ENCODE assay signal across 23 cellular contexts in the genomic region with DNA sequence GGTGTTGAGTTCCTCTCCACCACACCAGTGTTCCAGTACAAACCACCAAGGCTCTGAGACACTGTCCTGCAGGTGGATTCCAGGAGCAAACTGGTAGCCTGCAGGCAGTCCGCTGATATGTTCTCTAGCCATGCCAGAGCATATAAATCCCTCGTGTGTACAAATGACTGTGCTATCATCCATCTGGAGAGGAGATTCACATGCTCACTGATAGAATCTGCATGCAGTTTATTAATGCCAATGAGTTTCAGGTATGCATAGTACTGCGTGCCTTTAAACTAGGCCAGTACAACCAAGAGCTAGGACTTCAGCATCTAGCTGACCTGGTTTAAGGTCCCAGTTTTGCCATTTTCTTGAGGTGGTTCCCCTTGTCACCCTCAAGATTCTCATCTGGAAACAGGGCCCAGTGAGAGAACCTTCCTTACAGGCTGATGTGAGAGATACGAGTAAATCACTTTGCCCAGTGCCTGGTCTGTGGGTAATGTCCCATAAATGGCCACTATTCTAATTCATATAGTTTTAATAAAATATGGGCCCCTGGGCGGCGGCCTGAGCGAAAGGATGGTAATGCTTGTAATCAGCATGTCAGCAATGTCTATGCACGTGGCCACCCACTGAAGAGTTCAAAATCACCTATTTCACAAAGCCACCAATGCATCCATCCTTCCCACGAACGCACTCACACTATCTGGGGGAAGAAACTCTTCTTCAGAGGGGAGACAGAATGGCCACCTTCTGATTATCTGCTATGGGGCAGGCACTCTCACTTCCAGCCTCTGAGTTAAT.
DNase-seq lines count a peak whose midpoint lies in the region; ATAC-seq, FAIRE-seq and TF ChIP-seq lines count a peak whose summit lies in the region.
"Had no signal": no experiment of that assay in that cellular context is flagged by ENCODE, and none has a peak within 500 bp of the region (broad histone marks: within the 10 kb centered on the region; RNA-seq: fewer than 3 reads in every experiment).

No MANE protein-coding gene starts in this region.

- in situ Hi-C loops in HepG2 (cut with HindIII; ENCODE audit: extremely low pct_ligation_motif_present, low pct_unique_long_range_greater_than_20kb), result no loop called here

- CTCF ChIA-PET in HepG2 (lab: Yijun Ruan, JAX; ENCODE audit: low intra/inter-chr PET ratio, low total read pairs), result no interaction called here

- H3K4me3 ChIP-seq in HepG2 (replicated peaks in 1 of 3; ENCODE audit: insufficient read depth in 1 of 3, low read depth in 2 of 3, low read length in 3 of 3), result no peak overlapping the region
- H3K4me3 ChIP-seq in right lobe of liver, result no peak overlapping the region
- no peak overlapping the region for H3K4me3 ChIP-seq in hepatocyte
- no peak overlapping the region for H3K4me3 ChIP-seq in prostate gland
- no peak overlapping the region for H3K4me3 ChIP-seq in vagina
- H3K4me3 ChIP-seq: BLaER1, GM12878, HAP-1 had no signal

- no peaks in the 10 kb centered on the region for H3K36me3 Mint-ChIP-seq in activated CD4-positive, alpha-beta T cell treated with anti-CD3 and anti-CD28 coated beads, Interleukin-2, amount 10 ng/mL, durations not matched to agents 24 days and 14 days (ENCODE audit: low read depth)
- H3K36me3 Mint-ChIP-seq: CD4-positive, CD25-positive, alpha-beta regulatory T cell; CD8-positive, alpha-beta T cell had no signal

- H3K36me3 ChIP-seq in HepG2 (replicated peaks in 1 of 2; ENCODE audit: control insufficient read depth in 1 of 2, insufficient read depth in 2 of 2, low read length in 2 of 2) (no peaks in the 10 kb centered on the region), right lobe of liver (no peaks in the 10 kb centered on the region), hepatocyte (replicated peaks; ENCODE audit: insufficient read depth, low read depth) (no peaks in the 10 kb centered on the region), prostate gland (no peaks in the 10 kb centered on the region), vagina (no peaks in the 10 kb centered on the region)
- H3K36me3 ChIP-seq: BLaER1, HAP-1 had no signal

- POLR2A ChIA-PET in HepG2 (lab: Yijun Ruan, JAX), result no interaction called here

- H3K79me2 ChIP-seq in HepG2 (ENCODE audit: insufficient read depth, low read length) (no peaks in the 10 kb centered on the region), hepatocyte (no peaks in the 10 kb centered on the region)

- H3K27ac Mint-ChIP-seq in activated CD4-positive, alpha-beta T cell treated with anti-CD3 and anti-CD28 coated beads, Interleukin-2, amount 10 ng/mL, durations not matched to agents 24 days and 14 days, result no peak overlapping the region
- H3K27ac Mint-ChIP-seq: B cell; CD4-positive, CD25-positive, alpha-beta regulatory T cell; CD8-positive, alpha-beta T cell had no signal

- no peak for TF ChIP-seq POLR2A in HepG2 (IDR thresholded peaks at IDR 0.05; ENCODE audit: insufficient read depth in 1 of 2, low read depth in 2 of 2, low read length in 2 of 2)
- no peak for TF ChIP-seq POLR2A in right lobe of liver (IDR thresholded peaks at IDR 0.05)
- no peak for TF ChIP-seq POLR2A in prostate gland (IDR thresholded peaks at IDR 0.05)
- no peak for TF ChIP-seq POLR2A in vagina (IDR thresholded peaks at IDR 0.05)

- FAIRE-seq in HepG2 (lab: Jason Lieb, UNC), result no peak
- FAIRE-seq: GM12878, GM19239, H54 had no signal

- H3K4me2 ChIP-seq in HepG2 (ENCODE audit: low read depth, low read length) (no peak overlapping the region), hepatocyte (no peak overlapping the region)
- H3K4me2 ChIP-seq: BLaER1 had no signal

- DNase-seq in HepG2 (ENCODE audit: low spot score) (no peak), right lobe of liver (no peak), hepatocyte (ENCODE audit: low spot score) (no peak), prostate gland (ENCODE audit: low spot score) (peak; percentile 27), vagina (ENCODE audit: extremely low spot score in 2 of 2) (no peak)
- DNase-seq in activated CD4-positive, alpha-beta T cell treated with anti-CD3 and anti-CD28 coated beads, Interleukin-2, amount 10 ng/mL, durations not matched to agents 24 days and 14 days, result no peak
- no peak for DNase-seq in stimulated activated CD4-positive, alpha-beta T cell treated with anti-CD3 and anti-CD28 coated beads, Interleukin-12 subunit alpha, Interleukin-12 subunit beta, amount 100 ng/mL, for 4 hours
- DNase-seq: Caco-2; CD4-positive, CD25-positive, alpha-beta regulatory T cell; CD8-positive, alpha-beta T cell; DMS153; DMS79; EL; GDM1; GOT3 had no signal

- ATAC-seq in HepG2, result no peak
- no peak for ATAC-seq in right lobe of liver
- ATAC-seq in HG02588 (IDR thresholded peaks at IDR 0.05; ENCODE audit: unreplicated experiment), result no peak
- ATAC-seq: CD8-positive, alpha-beta T cell; GM12878 had no signal

- H3K27me3 ChIP-seq in HepG2 (ENCODE audit: control insufficient read depth in 1 of 2, insufficient read depth in 2 of 2, low read length in 2 of 2) (peaks cover 2 to 35% of the 10 kb centered on the region in 2 experiments; a peak in 4 of 5 replicates), right lobe of liver (no peaks in the 10 kb centered on the region), hepatocyte (no peaks in the 10 kb centered on the region), prostate gland (replicated peaks; ENCODE audit: insufficient read depth) (no peaks in the 10 kb centered on the region), vagina (no peaks in the 10 kb centered on the region)
- H3K27me3 ChIP-seq: BLaER1 had no signal

- H3K9me3 Mint-ChIP-seq in activated CD4-positive, alpha-beta T cell treated with anti-CD3 and anti-CD28 coated beads, Interleukin-2, amount 10 ng/mL, durations not matched to agents 24 days and 14 days, result no peaks in the 10 kb centered on the region
- H3K9me3 Mint-ChIP-seq: CD4-positive, CD25-positive, alpha-beta regulatory T cell; CD8-positive, alpha-beta T cell had no signal

- no peak overlapping the region for H3K4me3 Mint-ChIP-seq in activated CD4-positive, alpha-beta T cell treated with anti-CD3 and anti-CD28 coated beads, Interleukin-2, amount 10 ng/mL, durations not matched to agents 24 days and 14 days
- H3K4me3 Mint-ChIP-seq: B cell; CD4-positive, CD25-positive, alpha-beta regulatory T cell; CD8-positive, alpha-beta T cell had no signal

- WGBS in HepG2 (ENCODE audit: low lambda C conversion rate), result 31% methylated on average over 10 of the region's 10 CpGs
- 53% methylated on average over 3 of the region's 10 CpGs for WGBS in right lobe of liver (ENCODE audit: insufficient coverage, low coverage, low lambda C conversion rate, missing lambda C conversion rate)
- 92% methylated on average over 10 of the region's 10 CpGs for WGBS in hepatocyte (ENCODE audit: low lambda C conversion rate, missing lambda C conversion rate)
- 86% methylated on average over 10 of the region's 10 CpGs for WGBS in prostate gland

- H2AFZ ChIP-seq in HepG2 (ENCODE audit: low read length), result no peak overlapping the region
- no peak overlapping the region for H2AFZ ChIP-seq in hepatocyte

- no peak for TF ChIP-seq CTCF in HepG2 (CRISPR knock-in tag; IDR thresholded peaks at IDR 0.05)
- no peak for TF ChIP-seq CTCF in right lobe of liver (IDR thresholded peaks at IDR 0.05)
- no peak for TF ChIP-seq CTCF in hepatocyte (IDR thresholded peaks at IDR 0.05; ENCODE audit: poor library complexity)
- no peak for TF ChIP-seq CTCF in prostate gland (IDR thresholded peaks at IDR 0.05)
- TF ChIP-seq CTCF in vagina (IDR thresholded peaks at IDR 0.05), result no peak

- H3K27me3 Mint-ChIP-seq in activated CD4-positive, alpha-beta T cell treated with anti-CD3 and anti-CD28 coated beads, Interleukin-2, amount 10 ng/mL, durations not matched to agents 24 days and 14 days, result peaks cover 3% of the 10 kb centered on the region

- H3K9me3 ChIP-seq in HepG2 (ENCODE audit: low read length), result no peaks in the 10 kb centered on the region
- H3K9me3 ChIP-seq in right lobe of liver, result no peaks in the 10 kb centered on the region
- H3K9me3 ChIP-seq in hepatocyte (ENCODE audit: low read depth), result no peaks in the 10 kb centered on the region
- H3K9me3 ChIP-seq in prostate gland, result no peaks in the 10 kb centered on the region
- no peaks in the 10 kb centered on the region for H3K9me3 ChIP-seq in vagina
- H3K9me3 ChIP-seq: BLaER1, Caco-2, HAP-1 had no signal

- no peak for TF ChIP-seq RAD21 in HepG2 (CRISPR knock-in tag; IDR thresholded peaks at IDR 0.05)

- H3K4me1 Mint-ChIP-seq in activated CD4-positive, alpha-beta T cell treated with anti-CD3 and anti-CD28 coated beads, Interleukin-2, amount 10 ng/mL, durations not matched to agents 24 days and 14 days, result no peaks in the 10 kb centered on the region
- H3K4me1 Mint-ChIP-seq: B cell; CD4-positive, CD25-positive, alpha-beta regulatory T cell had no signal

- no peak overlapping the region for H3K27ac ChIP-seq in HepG2 (ENCODE audit: extremely low read length, insufficient read depth, low read length)
- no peak overlapping the region for H3K27ac ChIP-seq in right lobe of liver
- peak overlapping the region; percentile 84 for H3K27ac ChIP-seq in hepatocyte
- H3K27ac ChIP-seq in prostate gland, result no peak overlapping the region
- peak overlapping the region; percentile 81 for H3K27ac ChIP-seq in vagina
- H3K27ac ChIP-seq: BLaER1, C4-2B had no signal

- no peaks in the 10 kb centered on the region for H3K4me1 ChIP-seq in HepG2 (ENCODE audit: insufficient read depth, low read length)
- H3K4me1 ChIP-seq in right lobe of liver, result no peaks in the 10 kb centered on the region
- H3K4me1 ChIP-seq in hepatocyte (ENCODE audit: insufficient read depth), result peaks cover 40% of the 10 kb centered on the region
- peaks cover 14% of the 10 kb centered on the region for H3K4me1 ChIP-seq in prostate gland (replicated peaks)
- peaks cover 49% of the 10 kb centered on the region for H3K4me1 ChIP-seq in vagina
- H3K4me1 ChIP-seq: BLaER1, HAP-1 had no signal

- no peak for TF ChIP-seq EP300 in HepG2 (IDR thresholded peaks at IDR 0.05; ENCODE audit: low read depth in 2 of 2, low read length in 2 of 2)
- no peak for TF ChIP-seq EP300 in HepG2 (CRISPR knock-in tag; IDR thresholded peaks at IDR 0.05; ENCODE audit: borderline replicate concordance)

- intact Hi-C loops in HepG2 (cut with micrococcal nuclease; ENCODE audit: unreplicated experiment) (no loop called here), right lobe of liver (cut with DNase I) (no loop called here), prostate gland (cut with DNase I) (loop anchor here (10.0 kb wide), 1 partner anchor 384 kb away; no protein-coding TSS in a partner anchor), vagina (cut with DNase I) (no loop called here)
- intact Hi-C loops in activated CD4-positive, alpha-beta T cell treated with anti-CD3 and anti-CD28 coated beads, Interleukin-2, amount 10 ng/mL, durations not matched to agents 24 days and 14 days (cut with micrococcal nuclease), result no loop called here

- H3K9ac ChIP-seq in HepG2 (ENCODE audit: insufficient read depth, low read depth, low read length), result no peak overlapping the region
- H3K9ac ChIP-seq: BLaER1 had no signal

- no peaks in the 10 kb centered on the region for H3K9me2 ChIP-seq in hepatocyte (replicated peaks; ENCODE audit: insufficient read depth)

- no TSS peak for BruUV-seq in HepG2 (replicated peaks; lab: Mats Ljungman, UMichigan)

- no peaks in the 10 kb centered on the region for H4K20me1 ChIP-seq in HepG2 (ENCODE audit: insufficient read depth, low read length)
- H4K20me1 ChIP-seq in hepatocyte (ENCODE audit: insufficient read depth, poor library complexity, severe bottlenecking), result no peaks in the 10 kb centered on the region
- H4K20me1 ChIP-seq: BLaER1 had no signal

Comparison
In these comparisons a context has a peak if more than half of its experiments do, and no peak if none do; other contexts are left out.
1. H3K27ac ChIP-seq: peak in hepatocyte (single experiment) and vagina (single experiment); none in HepG2 (single experiment), right lobe of liver (0 of 3) and prostate gland (0 of 2).